15 cellular contexts compared by ENCODE assay signal in genomic region chr4:150573534-150573933, GRCh38. TPM values are rescaled to one million over a fixed set of nuclear protein-coding genes. Genes with fewer than 3 reads are reported as not detected.
DNase-seq lines count a peak whose midpoint lies in the region; ATAC-seq and TF ChIP-seq lines count a peak whose summit lies in the region.
"Had no signal": no experiment of that assay in that cellular context is flagged by ENCODE, and none has a peak within 500 bp of the region (broad histone marks: within the 10 kb centered on the region; RNA-seq: fewer than 3 reads in every experiment).

No MANE protein-coding gene starts in this region.

- H3K27me3 ChIP-seq in CD8-positive, alpha-beta memory T cell (ENCODE audit: insufficient read depth, low read length, poor library complexity, severe bottlenecking) = no peaks in the 10 kb centered on the region
- H3K27me3 ChIP-seq in tibial artery (no peaks in the 10 kb centered on the region), MM.1S (replicated peaks; ENCODE audit: insufficient read depth, low read length) (no peaks in the 10 kb centered on the region)
- H3K27me3 ChIP-seq: right atrium auricular region had no signal

- H3K9me3 Mint-ChIP-seq in CD8-positive, alpha-beta memory T cell = no peaks in the 10 kb centered on the region
- H3K9me3 Mint-ChIP-seq: activated T-cell treated with anti-CD3 and anti-CD28 coated beads, Interleukin-2, amount 50 U/mL, for 4 hours; WTC11 had no signal

- peaks cover 0 to 20% (median 6%) of the 10 kb centered on the region in 3 donors for H3K36me3 Mint-ChIP-seq in CD8-positive, alpha-beta memory T cell
- H3K36me3 Mint-ChIP-seq: WTC11 had no signal

- peak overlapping the region; percentile 16 for H3K27ac ChIP-seq in CD8-positive, alpha-beta memory T cell (ENCODE audit: low read depth, low read length)
- H3K27ac ChIP-seq in tibial artery (no peak overlapping the region), MM.1S (ENCODE audit: low read length) (no peak overlapping the region)
- H3K27ac ChIP-seq: right atrium auricular region had no signal

- intact Hi-C loops in tibial artery (cut with DNase I; ENCODE audit: low total_unique reads) = no loop called here

- H2AFZ ChIP-seq in MM.1S (ENCODE audit: low read length) = no peak overlapping the region

- H3K9me3 ChIP-seq in CD8-positive, alpha-beta memory T cell (ENCODE audit: low read length) = no peaks in the 10 kb centered on the region
- no peaks in the 10 kb centered on the region for H3K9me3 ChIP-seq in tibial artery
- H3K9me3 ChIP-seq in MM.1S (replicated peaks; ENCODE audit: insufficient read depth, low read length) = no peaks in the 10 kb centered on the region
- H3K9me3 ChIP-seq: right atrium auricular region had no signal

- TF ChIP-seq CTCF in astrocyte of the spinal cord (IDR thresholded peaks at IDR 0.05; ENCODE audit: low read depth, low read length) (no peak), tibial artery (IDR thresholded peaks at IDR 0.05) (no peak), MM.1S (IDR thresholded peaks at IDR 0.05; ENCODE audit: low read length) (no peak)

- in situ Hi-C loops in astrocyte of the spinal cord (cut with HindIII; ENCODE audit: low sequenced_read_pairs) = no loop called here

- no peaks in the 10 kb centered on the region for H3K27me3 Mint-ChIP-seq in CD8-positive, alpha-beta memory T cell

- POLR2A ChIA-PET in CD8-positive, alpha-beta memory T cell (lab: Charles Lee) = no interaction called here

- peaks cover 0 to 11% (median 3%) of the 10 kb centered on the region in 3 donors for H3K4me1 Mint-ChIP-seq in CD8-positive, alpha-beta memory T cell

- H3K4me2 ChIP-seq in MM.1S (ENCODE audit: low read depth, low read length) = no peak overlapping the region

- no peaks in the 10 kb centered on the region for H3K4me1 ChIP-seq in CD8-positive, alpha-beta memory T cell (ENCODE audit: insufficient read depth, low read length)
- no peaks in the 10 kb centered on the region for H3K4me1 ChIP-seq in tibial artery
- H3K4me1 ChIP-seq in MM.1S (ENCODE audit: low read length) = no peaks in the 10 kb centered on the region
- H3K4me1 ChIP-seq: right atrium auricular region had no signal

- no peak for DNase-seq in CD8-positive, alpha-beta memory T cell
- DNase-seq in HCEC 1CT (peak; percentile 53), astrocyte of the spinal cord (ENCODE audit: low read depth, low spot score) (peak; percentile 71), kidney glomerular epithelial cell (lab: John Stamatoyannopoulos, UW) (peak; percentile 32), tibial artery (no peak), MM.1S (no peak)
- DNase-seq: activated T-cell treated with anti-CD3 and anti-CD28 coated beads, Interleukin-2, amount 50 U/mL, for 4 hours; NCI-H1436; NCI-H524 treated with DMSO at 0.1 percent for 48 hours had no signal

- CTCF ChIA-PET in CD8-positive, alpha-beta memory T cell (lab: Charles Lee) = no interaction called here

- H4K20me1 ChIP-seq in MM.1S (ENCODE audit: insufficient read depth, low read length) = no peaks in the 10 kb centered on the region

- ATAC-seq in GM18907 (IDR thresholded peaks at IDR 0.05; ENCODE audit: unreplicated experiment) (no peak), HG02840 (IDR thresholded peaks at IDR 0.05; ENCODE audit: low FRiP score, unreplicated experiment) (no peak)
- ATAC-seq: WTC11 had no signal

- H3K36me3 ChIP-seq in CD8-positive, alpha-beta memory T cell (ENCODE audit: insufficient read depth, low read length) = no peaks in the 10 kb centered on the region
- H3K36me3 ChIP-seq in tibial artery (no peaks in the 10 kb centered on the region), MM.1S (replicated peaks; ENCODE audit: insufficient read depth, low read length) (no peaks in the 10 kb centered on the region)
- H3K36me3 ChIP-seq: right atrium auricular region had no signal

- H3K79me2 ChIP-seq in MM.1S (ENCODE audit: low read length) = no peaks in the 10 kb centered on the region

- H3K4me3 ChIP-seq in CD8-positive, alpha-beta memory T cell (ENCODE audit: low read length) = no peak overlapping the region
- no peak overlapping the region for H3K4me3 ChIP-seq in astrocyte of the spinal cord (ENCODE audit: low read depth, low read length)
- H3K4me3 ChIP-seq in tibial artery = no peak overlapping the region
- H3K4me3 ChIP-seq in MM.1S (ENCODE audit: low read length) = no peak overlapping the region
- H3K4me3 ChIP-seq: right atrium auricular region had no signal

- H3K9me2 ChIP-seq in MM.1S (replicated peaks; ENCODE audit: insufficient read depth, low read length) = no peaks in the 10 kb centered on the region

- H3K4me3 Mint-ChIP-seq in CD8-positive, alpha-beta memory T cell = no peak overlapping the region
- H3K4me3 Mint-ChIP-seq: activated T-cell treated with anti-CD3 and anti-CD28 coated beads, Interleukin-2, amount 50 U/mL, for 4 hours; WTC11 had no signal

- H3F3A ChIP-seq in MM.1S (ENCODE audit: insufficient read depth, low read length) = no peaks in the 10 kb centered on the region

- peak overlapping the region in 1 of 8 donors; percentile 50 for H3K27ac Mint-ChIP-seq in CD8-positive, alpha-beta memory T cell
- H3K27ac Mint-ChIP-seq: WTC11 had no signal

- H3K9ac ChIP-seq in MM.1S (ENCODE audit: low read length) = no peak overlapping the region

RNA-seq across cellular contexts. Expression of gene MAB21L2, which starts 8.4 kb away (rescaled TPM):
- total RNA-seq in CD8-positive, alpha-beta memory T cell = not detected
- polyA plus RNA-seq in CD8-positive, alpha-beta memory T cell = not detected
- total RNA-seq: activated T-cell treated with anti-CD3 and anti-CD28 coated beads, Interleukin-2, amount 50 U/mL, for 4 hours; H1; mononuclear cell; WTC11 had no signal

Comparison
In these comparisons a context has a peak if more than half of its experiments do, and no peak if none do; other contexts are left out.
1. DNase-seq: peak in HCEC 1CT (single experiment), astrocyte of the spinal cord (single experiment) and kidney glomerular epithelial cell (single experiment); none in CD8-positive, alpha-beta memory T cell (0 of 5), tibial artery (0 of 2) and MM.1S (single experiment).